In genomic region chr3:48155122-48155521, GRCh38 we compare ENCODE assay signal across 12 cellular contexts. TPM values are rescaled to one million over a fixed set of nuclear protein-coding genes. Genes with fewer than 3 reads are reported as not detected.
DNase-seq lines count a peak whose midpoint lies in the region; ATAC-seq and TF ChIP-seq lines count a peak whose summit lies in the region.
"Had no signal": no experiment of that assay in that cellular context is flagged by ENCODE, and none has a peak within 500 bp of the region (broad histone marks: within the 10 kb centered on the region; RNA-seq: fewer than 3 reads in every experiment).

No MANE protein-coding gene starts in this region.

- H3K79me2 ChIP-seq in Karpas-422 (ENCODE audit: low read length), result no peaks in the 10 kb centered on the region

- H3K79me1 ChIP-seq in mesenchymal stem cell (replicated peaks; ENCODE audit: low read length, poor library complexity, severe bottlenecking), result no peaks in the 10 kb centered on the region

- H3K4me3 ChIP-seq in Karpas-422 (ENCODE audit: low read length) (no peak overlapping the region), brain microvascular endothelial cell (ENCODE audit: low read depth, low read length) (no peak overlapping the region), mesenchymal stem cell (ENCODE audit: insufficient read depth in 1 of 2, low read depth in 1 of 2, low read length in 2 of 2) (no peak overlapping the region), BE2C (ENCODE audit: low read depth, low read length) (no peak overlapping the region)
- H3K4me3 ChIP-seq: cardiac muscle cell, pancreas, transverse colon had no signal

- H2BK5ac ChIP-seq in mesenchymal stem cell (ENCODE audit: low read depth, low read length, poor library complexity, severe bottlenecking), result no peak overlapping the region

- H3K4me2 ChIP-seq in Karpas-422 (ENCODE audit: low read depth, low read length, poor library complexity, severe bottlenecking) (no peak overlapping the region), mesenchymal stem cell (ENCODE audit: low read length, poor library complexity, severe bottlenecking) (no peak overlapping the region)

- H4K91ac ChIP-seq in mesenchymal stem cell (ENCODE audit: low read length), result no peak overlapping the region

- ATAC-seq in HG03378 (IDR thresholded peaks at IDR 0.05; ENCODE audit: unreplicated experiment), result no peak
- ATAC-seq: pancreas had no signal

- DNase-seq in Daoy (ENCODE audit: low read depth), result peak; percentile 64
- DNase-seq in Karpas-422, result peak; percentile 42
- peak; percentile 80 for DNase-seq in brain microvascular endothelial cell
- peak; percentile 53 for DNase-seq in mesenchymal stem cell
- DNase-seq in NOMO-1 treated with DMSO at 0.1 percent for 48 hours (lab: John Stamatoyannopoulos, UW; ENCODE audit: unreplicated experiment), result no peak
- DNase-seq in GM10266 (ENCODE audit: extremely low spot score), result no peak
- no peak for DNase-seq in BE2C
- DNase-seq: activated T-cell treated with anti-CD3 and anti-CD28 coated beads, Interleukin-2, amount 50 U/mL, for 1 hour; pancreas; transverse colon had no signal

- H2AK5ac ChIP-seq in mesenchymal stem cell (ENCODE audit: low read length, severe bottlenecking), result no peak overlapping the region

- 0 out of 2 replicates have a peak, but pooled peaks cover 3% of the 10 kb centered on the region for H4K20me1 ChIP-seq in Karpas-422 (ENCODE audit: insufficient read depth, low read depth, low read length)

- TF ChIP-seq CTCF in brain microvascular endothelial cell (IDR thresholded peaks at IDR 0.05; ENCODE audit: low read depth, low read length, missing control alignments) (no peak), GM10266 (IDR thresholded peaks at IDR 0.05; ENCODE audit: control insufficient read depth, insufficient read depth, low read depth, missing control alignments) (no peak), BE2C (IDR thresholded peaks at IDR 0.05; ENCODE audit: low read depth, low read length) (no peak)

- H3K18ac ChIP-seq in mesenchymal stem cell (ENCODE audit: low read depth in 1 of 2, low read length in 2 of 2), result no peak overlapping the region

- H3K14ac ChIP-seq in mesenchymal stem cell (ENCODE audit: low read length in 2 of 2), result no peak overlapping the region

- in situ Hi-C loops in brain microvascular endothelial cell (cut with HindIII; ENCODE audit: low pct_ligation_motif_present, low sequenced_read_pairs), result no loop called here

- H2BK15ac ChIP-seq in mesenchymal stem cell (ENCODE audit: low read depth, poor library complexity, severe bottlenecking), result no peak overlapping the region

- H4K8ac ChIP-seq in mesenchymal stem cell (ENCODE audit: low read length), result no peak overlapping the region

- H3K9ac ChIP-seq in Karpas-422 (ENCODE audit: low read length) (no peak overlapping the region), mesenchymal stem cell (ENCODE audit: low read length) (no peak overlapping the region)

- H3K9me2 ChIP-seq in Karpas-422 (replicated peaks; ENCODE audit: insufficient read depth, low read length), result no peaks in the 10 kb centered on the region

- H3K23ac ChIP-seq in mesenchymal stem cell (ENCODE audit: low read length in 2 of 2), result no peak overlapping the region

- H3K27ac ChIP-seq in Karpas-422 (ENCODE audit: low read length), result no peak overlapping the region
- no peak overlapping the region for H3K27ac ChIP-seq in brain microvascular endothelial cell
- no peak overlapping the region for H3K27ac ChIP-seq in mesenchymal stem cell (ENCODE audit: low read length, poor library complexity, severe bottlenecking)
- H3K27ac ChIP-seq: cardiac muscle cell, pancreas, transverse colon had no signal

- H3K36me3 ChIP-seq in Karpas-422 (ENCODE audit: insufficient read depth, low read length) (peaks cover 18% of the 10 kb centered on the region; the same call in 1 of the 2 replicates), brain microvascular endothelial cell (replicated peaks) (peaks cover 6% of the 10 kb centered on the region), mesenchymal stem cell (ENCODE audit: control insufficient read depth in 1 of 2, insufficient read depth in 2 of 2, low read depth in 1 of 2, low read length in 2 of 2) (peaks cover 13 to 21% of the 10 kb centered on the region in 2 experiments), BE2C (peaks cover 6% of the 10 kb centered on the region)
- H3K36me3 ChIP-seq: pancreas, transverse colon had no signal

- no peak overlapping the region for H2BK120ac ChIP-seq in mesenchymal stem cell (ENCODE audit: low read depth, low read length)

- H3K9me3 ChIP-seq in Karpas-422 (ENCODE audit: low read length) (no peaks in the 10 kb centered on the region), mesenchymal stem cell (ENCODE audit: control insufficient read depth, low read length) (no peaks in the 10 kb centered on the region), BE2C (no peaks in the 10 kb centered on the region)
- H3K9me3 ChIP-seq: pancreas, transverse colon had no signal

- H3K4ac ChIP-seq in mesenchymal stem cell (ENCODE audit: low read depth in 1 of 2, low read length in 2 of 2), result no peak overlapping the region

- H3K4me1 ChIP-seq in Karpas-422 (ENCODE audit: low read length) (peaks cover 7% of the 10 kb centered on the region; the same call in 1 of the 2 replicates), mesenchymal stem cell (ENCODE audit: control insufficient read depth, insufficient read depth, low read depth, low read length) (peaks cover 6% of the 10 kb centered on the region), BE2C (no peaks in the 10 kb centered on the region; the same call in 1 of the 2 replicates)
- H3K4me1 ChIP-seq: pancreas had no signal

- no peak overlapping the region for H2AFZ ChIP-seq in Karpas-422 (ENCODE audit: low read length)
- H2AFZ ChIP-seq in mesenchymal stem cell (ENCODE audit: low read depth, low read length), result no peak overlapping the region

- H2BK12ac ChIP-seq in mesenchymal stem cell (ENCODE audit: low read length in 2 of 2), result no peak overlapping the region

- H3K27me3 ChIP-seq in Karpas-422 (ENCODE audit: low read length) (no peaks in the 10 kb centered on the region), brain microvascular endothelial cell (replicated peaks) (no peaks in the 10 kb centered on the region), mesenchymal stem cell (ENCODE audit: control insufficient read depth in 1 of 2, insufficient read depth in 1 of 2, low read length in 2 of 2) (no peaks in the 10 kb centered on the region), BE2C (no peaks in the 10 kb centered on the region)
- H3K27me3 ChIP-seq: cardiac muscle cell, pancreas, transverse colon had no signal

- 56% methylated on average over 2 of the region's 2 CpGs for WGBS in mesenchymal stem cell

RNA-seq across cellular contexts. Expression of gene CDC25A, which starts 33.1 kb away (rescaled TPM):
- 37.1 and 39.7 TPM in 2 replicates for total RNA-seq in Daoy (2014; rRNA removed; shearing (Covaris generic))
- total RNA-seq in Karpas-422 (2014; rRNA removed; shearing (Covaris generic); ENCODE audit: low replicate concordance), result 12.9 and 17.1 TPM in 2 replicates
- polyA plus RNA-seq in mesenchymal stem cell (2013, experiment 1 of 2), result 1.7 TPM
- 2.0 TPM for polyA plus RNA-seq in mesenchymal stem cell (2013, experiment 2 of 2)
- polyA plus RNA-seq in BE2C (2012; ENCODE audit: insufficient read depth, insufficient read length, low read depth), result 1.9 TPM

Comparison
In these comparisons a context has a peak if more than half of its experiments do, and no peak if none do; other contexts are left out.
1. DNase-seq: peak in Daoy (single experiment), Karpas-422 (single experiment), brain microvascular endothelial cell (single experiment) and mesenchymal stem cell (single experiment); none in NOMO-1 treated with DMSO at 0.1 percent for 48 hours (single experiment), GM10266 (single experiment) and BE2C (single experiment).